15 cellular contexts compared by ENCODE assay signal in the genomic region with DNA sequence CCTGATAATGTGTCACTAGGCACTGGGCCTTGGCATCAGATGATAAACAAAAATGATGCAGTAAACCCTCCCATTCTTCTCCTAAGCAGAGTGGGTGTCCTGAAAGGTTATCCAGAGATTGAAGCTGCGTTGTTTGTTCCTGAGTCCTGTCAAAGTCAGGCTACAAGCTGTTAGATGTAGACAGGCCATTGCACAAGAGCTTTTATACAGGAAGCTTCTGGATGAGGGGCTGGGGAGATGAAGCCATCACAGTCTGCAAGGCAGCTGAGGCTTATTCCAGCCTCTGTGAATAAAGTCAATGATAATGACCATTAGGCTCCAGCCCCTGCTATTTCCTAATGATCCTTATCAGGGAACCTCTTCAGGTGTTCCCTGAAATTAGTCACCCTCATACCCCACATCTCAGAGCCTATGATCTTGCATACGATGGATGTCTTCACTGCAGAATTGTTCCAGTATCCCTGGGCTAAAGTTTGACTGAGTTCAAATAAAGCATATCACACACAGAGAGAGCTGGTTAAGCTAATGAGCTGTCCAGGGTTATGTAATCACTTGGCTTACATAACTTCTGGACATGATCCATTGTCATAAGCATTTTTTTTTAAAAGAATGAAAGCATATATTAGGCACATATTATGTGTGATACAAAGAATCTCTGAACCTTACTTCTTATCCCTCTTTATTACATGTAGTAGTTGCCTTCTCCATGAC.
DNase-seq lines count a peak whose midpoint lies in the region; ATAC-seq, FAIRE-seq and TF ChIP-seq lines count a peak whose summit lies in the region.
"Had no signal": no experiment of that assay in that cellular context is flagged by ENCODE, and none has a peak within 500 bp of the region (broad histone marks: within the 10 kb centered on the region; RNA-seq: fewer than 3 reads in every experiment).

No MANE protein-coding gene starts in this region.

- TF ChIP-seq CTCF in NB4 (IDR thresholded peaks at IDR 0.05; ENCODE audit: low read depth, low read length) (no peak), epithelial cell of esophagus (IDR thresholded peaks at IDR 0.05; ENCODE audit: insufficient read depth, low read depth, low read length, missing control alignments) (no peak), HepG2 (CRISPR knock-in tag; IDR thresholded peaks at IDR 0.05) (no peak), prostate gland (IDR thresholded peaks at IDR 0.05) (no peak), BE2C (IDR thresholded peaks at IDR 0.05; ENCODE audit: low read depth, low read length) (no peak)

- H2AFZ ChIP-seq in HepG2 (ENCODE audit: low read length): no peak overlapping the region

- TF ChIP-seq POLR2A in NB4 (IDR thresholded peaks at IDR 0.05; ENCODE audit: extremely low read depth, insufficient read length) (no peak), HepG2 (IDR thresholded peaks at IDR 0.05; ENCODE audit: insufficient read depth in 1 of 2, low read depth in 2 of 2, low read length in 2 of 2) (no peak), prostate gland (IDR thresholded peaks at IDR 0.05) (no peak)

- intact Hi-C loops in HepG2 (cut with micrococcal nuclease; ENCODE audit: unreplicated experiment): no loop called here
- intact Hi-C loops in prostate gland (cut with DNase I): no loop called here

- FAIRE-seq in HepG2 (lab: Jason Lieb, UNC): no peak

- H3K27ac ChIP-seq in HepG2 (ENCODE audit: extremely low read length, insufficient read depth, low read length) (no peak overlapping the region), subcutaneous abdominal adipose tissue (ENCODE audit: low read depth, low read length) (peak overlapping the region; percentile 3), prostate gland (no peak overlapping the region)
- H3K27ac ChIP-seq: SJSA1 had no signal

- H3K4me3 ChIP-seq in NB4 (ENCODE audit: low read depth, low read length) (no peak overlapping the region), epithelial cell of esophagus (ENCODE audit: low read length) (no peak overlapping the region), HepG2 (replicated peaks in 1 of 3; ENCODE audit: insufficient read depth in 1 of 3, low read depth in 2 of 3, low read length in 3 of 3) (no peak overlapping the region), subcutaneous abdominal adipose tissue (ENCODE audit: low read depth in 1 of 5, low read length in 5 of 5) (no peak overlapping the region), prostate gland (no peak overlapping the region), BE2C (ENCODE audit: low read depth, low read length) (no peak overlapping the region)
- H3K4me3 ChIP-seq: SJSA1 had no signal

- TF ChIP-seq RAD21 in HepG2 (CRISPR knock-in tag; IDR thresholded peaks at IDR 0.05): no peak

- H3K27me3 ChIP-seq in HepG2 (ENCODE audit: control insufficient read depth in 1 of 2, insufficient read depth in 2 of 2, low read length in 2 of 2): no peaks in the 10 kb centered on the region
- H3K27me3 ChIP-seq in subcutaneous abdominal adipose tissue (ENCODE audit: control insufficient read depth in 5 of 5, insufficient read depth in 4 of 5, low read length in 5 of 5): peaks cover 0 to 4% (median 0%) of the 10 kb centered on the region in 5 donors
- no peaks in the 10 kb centered on the region for H3K27me3 ChIP-seq in prostate gland (replicated peaks; ENCODE audit: insufficient read depth)
- H3K27me3 ChIP-seq in BE2C: no peaks in the 10 kb centered on the region
- H3K27me3 ChIP-seq: SJSA1 had no signal

- no peak overlapping the region for H3K4me2 ChIP-seq in HepG2 (ENCODE audit: low read depth, low read length)

- POLR2A ChIA-PET in HepG2 (lab: Yijun Ruan, JAX): no interaction called here

- TF ChIP-seq EP300 in HepG2 (IDR thresholded peaks at IDR 0.05; ENCODE audit: low read depth in 2 of 2, low read length in 2 of 2) (no peak), HepG2 (CRISPR knock-in tag; IDR thresholded peaks at IDR 0.05; ENCODE audit: borderline replicate concordance) (no peak)

- peak; percentile 3 for DNase-seq in NB4 (ENCODE audit: low read depth)
- peak; percentile 54 for DNase-seq in epithelial cell of esophagus (ENCODE audit: low read depth)
- no peak for DNase-seq in HepG2 (ENCODE audit: low spot score)
- DNase-seq in prostate gland (ENCODE audit: low spot score): no peak
- DNase-seq in BE2C: no peak
- DNase-seq in activated CD4-positive, alpha-beta T cell treated with anti-CD3 and anti-CD28 coated beads, Interleukin-2, amount 50 U/mL, for 1 hour: no peak
- DNase-seq: CD4-positive, alpha-beta T cell; DMS79; H7; KG1; NCI-H187 treated with DMSO at 0.1 percent for 48 hours; NCI-H446; RPMI8226 had no signal

- no peaks in the 10 kb centered on the region for H3K79me2 ChIP-seq in HepG2 (ENCODE audit: insufficient read depth, low read length)

- ATAC-seq in HepG2: no peak

- BruUV-seq in HepG2 (replicated peaks; lab: Mats Ljungman, UMichigan): no TSS peak

- no peaks in the 10 kb centered on the region for H4K20me1 ChIP-seq in HepG2 (ENCODE audit: insufficient read depth, low read length)

- H3K4me1 ChIP-seq in HepG2 (ENCODE audit: insufficient read depth, low read length) (no peaks in the 10 kb centered on the region), subcutaneous abdominal adipose tissue (ENCODE audit: control insufficient read depth in 5 of 5, insufficient read depth in 5 of 5, low read length in 5 of 5) (peaks cover 0 to 8% (median 5%) of the 10 kb centered on the region in 5 donors), prostate gland (replicated peaks) (no peaks in the 10 kb centered on the region), BE2C (no peaks in the 10 kb centered on the region)
- H3K4me1 ChIP-seq: SJSA1 had no signal

- CTCF ChIA-PET in HepG2 (lab: Yijun Ruan, JAX; ENCODE audit: low intra/inter-chr PET ratio, low total read pairs): no interaction called here

- H3K9ac ChIP-seq in HepG2 (ENCODE audit: insufficient read depth, low read depth, low read length) (no peak overlapping the region), subcutaneous abdominal adipose tissue (ENCODE audit: low read length in 5 of 5) (no peak overlapping the region)

- no peaks in the 10 kb centered on the region for H3K36me3 ChIP-seq in HepG2 (replicated peaks in 1 of 2; ENCODE audit: control insufficient read depth in 1 of 2, insufficient read depth in 2 of 2, low read length in 2 of 2)
- no peaks in the 10 kb centered on the region for H3K36me3 ChIP-seq in subcutaneous abdominal adipose tissue (ENCODE audit: control insufficient read depth in 5 of 5, insufficient read depth in 5 of 5, low read length in 5 of 5)
- H3K36me3 ChIP-seq in prostate gland: no peaks in the 10 kb centered on the region
- H3K36me3 ChIP-seq in BE2C: no peaks in the 10 kb centered on the region
- H3K36me3 ChIP-seq: SJSA1 had no signal

- H3K9me3 ChIP-seq in HepG2 (ENCODE audit: low read length): peaks cover 10% of the 10 kb centered on the region; the same call in 1 of the 2 replicates
- peaks cover 0 to 2% (median 0%) of the 10 kb centered on the region in 5 donors for H3K9me3 ChIP-seq in subcutaneous abdominal adipose tissue (ENCODE audit: control insufficient read depth in 5 of 5, low read length in 5 of 5)
- no peaks in the 10 kb centered on the region for H3K9me3 ChIP-seq in prostate gland
- no peaks in the 10 kb centered on the region for H3K9me3 ChIP-seq in BE2C
- H3K9me3 ChIP-seq: SJSA1 had no signal

- 2% methylated on average over 2 of the region's 2 CpGs for WGBS in HepG2 (ENCODE audit: low lambda C conversion rate)
- 63% methylated on average over 2 of the region's 2 CpGs for WGBS in prostate gland

- in situ Hi-C loops in HepG2 (cut with HindIII; ENCODE audit: extremely low pct_ligation_motif_present, low pct_unique_long_range_greater_than_20kb): no loop called here

TF ChIP-seq in HepG2, 621 proteins besides CTCF, POLR2A, EP300 and RAD21:
- TF ChIP-seq ZEB1 (IDR thresholded peaks at IDR 0.05; ENCODE audit: insufficient replicate concordance, low read depth): no peak
- TF ChIP-seq, protein P1, sequence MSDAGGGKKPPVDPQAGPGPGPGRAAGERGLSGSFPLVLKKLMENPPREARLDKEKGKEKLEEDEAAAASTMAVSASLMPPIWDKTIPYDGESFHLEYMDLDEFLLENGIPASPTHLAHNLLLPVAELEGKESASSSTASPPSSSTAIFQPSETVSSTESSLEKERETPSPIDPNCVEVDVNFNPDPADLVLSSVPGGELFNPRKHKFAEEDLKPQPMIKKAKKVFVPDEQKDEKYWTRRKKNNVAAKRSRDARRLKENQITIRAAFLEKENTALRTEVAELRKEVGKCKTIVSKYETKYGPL (CRISPR knock-in tag; IDR thresholded peaks at IDR 0.05): 0 out of 2 replicates have a peak, but pooled peaks have one; percentile 40

Comparison
In these comparisons a context has a peak if more than half of its experiments do, and no peak if none do; other contexts are left out.
1. DNase-seq: peak in NB4 (single experiment) and epithelial cell of esophagus (single experiment); none in HepG2 (single experiment), prostate gland (single experiment), BE2C (single experiment) and activated CD4-positive, alpha-beta T cell treated with anti-CD3 and anti-CD28 coated beads, Interleukin-2, amount 50 U/mL, for 1 hour (single experiment).